7 cellular contexts compared by ENCODE assay signal in the genomic region with DNA sequence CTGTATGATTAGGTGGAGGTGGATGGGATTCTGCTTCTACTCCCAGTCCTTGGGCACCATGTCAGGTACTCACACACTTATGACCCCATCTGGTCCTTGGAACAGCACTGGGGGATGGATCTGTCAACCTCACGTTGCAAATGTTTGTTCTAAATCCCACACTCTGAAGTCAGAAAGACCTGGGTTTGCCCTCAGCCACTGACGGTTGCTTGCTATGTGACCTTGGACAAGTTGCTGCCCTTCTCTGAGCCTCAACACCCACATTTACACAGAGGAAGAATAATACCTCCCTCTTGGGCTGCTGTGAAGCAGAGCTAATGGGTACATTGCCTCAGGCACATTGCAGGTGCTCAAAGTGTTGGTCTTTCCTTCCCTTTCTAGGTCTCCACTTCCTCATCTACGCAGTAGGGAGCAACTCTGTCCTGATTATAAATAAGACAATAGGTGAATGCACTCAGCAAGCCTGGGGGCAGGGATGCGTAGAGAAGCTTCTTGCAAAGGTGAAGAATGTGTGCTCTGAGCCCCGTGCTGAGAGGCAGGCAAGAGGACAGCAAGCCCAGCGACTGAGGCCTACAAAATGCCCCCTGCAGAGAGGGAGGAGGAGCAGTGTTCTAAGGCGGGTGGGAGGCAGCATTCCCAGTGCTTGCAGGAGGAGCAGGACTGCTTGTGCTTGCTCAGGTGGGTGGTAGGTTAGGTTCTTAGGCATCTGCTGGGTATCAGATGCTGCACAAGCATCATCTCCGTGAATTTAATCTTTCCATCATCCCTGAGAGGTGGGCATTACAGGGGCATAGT. TPM values are rescaled to one million over a fixed set of nuclear protein-coding genes. Genes with fewer than 3 reads are reported as not detected.
"Had no signal": no experiment of that assay in that cellular context is flagged by ENCODE, and none has a peak within 500 bp of the region (broad histone marks: within the 10 kb centered on the region; RNA-seq: fewer than 3 reads in every experiment).

No MANE protein-coding gene starts in this region.

RNA-seq across cellular contexts. Expression of a gene that starts 21.8 kb away (rescaled TPM):
- total RNA-seq: activated CD8-positive, alpha-beta T cell treated with anti-CD3 and anti-CD28 coated beads, Interleukin-2, amount 10 ng/mL, durations not matched to agents 7 days and 5 days; activated naive CD4-positive, alpha-beta T cell treated with anti-CD3 and anti-CD28 coated beads, Interleukin-2, amount 50 U/mL, for 72 hours; activated T-cell treated with anti-CD3 and anti-CD28 coated beads, Interleukin-2, amount 50 U/mL, for 4 hours; ascending aorta; body of pancreas; bronchial epithelial cell; SK-MEL-5 had no signal
